12 cellular contexts compared by ENCODE assay signal in the genomic region with DNA sequence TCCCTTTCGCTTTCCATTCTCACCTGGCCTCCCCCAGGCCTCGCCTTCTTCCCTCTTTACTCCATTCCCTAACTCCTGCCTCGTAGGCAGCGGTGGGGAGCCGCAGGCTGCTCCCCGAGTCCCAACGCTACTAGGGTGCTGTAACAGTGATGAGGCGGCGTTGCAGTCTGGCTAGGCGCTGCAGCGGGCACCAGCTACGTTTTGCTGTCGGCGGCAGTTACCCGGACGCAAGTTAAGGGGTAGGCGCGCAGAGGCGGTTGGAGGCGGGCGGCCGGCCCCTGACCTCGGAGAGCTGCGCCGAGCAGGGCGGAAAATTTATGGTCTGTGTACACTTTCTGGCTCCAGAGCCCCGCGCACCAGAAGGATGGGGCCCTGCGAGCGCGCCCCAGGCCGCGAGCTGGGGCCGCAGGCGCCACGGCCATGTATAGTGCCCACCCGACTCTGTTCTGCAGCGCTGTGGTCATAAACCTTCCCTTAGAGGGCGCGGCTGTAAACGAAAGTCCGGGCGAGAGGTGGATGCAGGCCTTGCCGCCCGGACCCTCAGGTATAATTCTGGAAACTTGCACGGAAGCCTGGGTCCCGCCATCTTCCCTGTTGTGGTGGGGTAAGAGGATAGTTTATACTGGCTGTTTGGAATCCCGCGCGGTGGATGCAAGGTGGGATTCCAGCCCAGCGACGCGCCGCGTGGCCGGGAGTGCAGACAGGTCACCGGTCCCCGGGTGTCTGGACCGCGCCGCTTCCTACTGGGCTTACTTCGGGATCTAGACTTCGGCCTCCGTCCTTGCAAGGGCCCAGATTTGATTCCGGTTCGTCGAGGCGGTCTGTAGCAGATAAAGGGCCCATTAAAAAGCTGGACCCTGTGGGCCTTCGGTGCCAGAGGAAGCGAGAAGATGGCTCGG. TPM values are rescaled to one million over a fixed set of nuclear protein-coding genes. Genes with fewer than 3 reads are reported as not detected.
DNase-seq lines count a peak whose midpoint lies in the region; ATAC-seq and TF ChIP-seq lines count a peak whose summit lies in the region.
"Had no signal": no experiment of that assay in that cellular context is flagged by ENCODE, and none has a peak within 500 bp of the region (broad histone marks: within the 10 kb centered on the region; RNA-seq: fewer than 3 reads in every experiment).

No MANE protein-coding gene starts in this region.

- H3K27ac ChIP-seq in esophagus muscularis mucosa (replicated peaks in 1 of 4) (no peak overlapping the region), mesodermal cell (ENCODE audit: low read depth, low read length, severe bottlenecking) (no peak overlapping the region), stomach (no peak overlapping the region)

- H3K27ac Mint-ChIP-seq in WTC11, result no peak overlapping the region

- ATAC-seq in WTC11 (peak; percentile 53), sciatic nerve (no peak)
- ATAC-seq: activated CD4-positive, CD25-positive, alpha-beta regulatory T cell treated with anti-CD3 and anti-CD28 coated beads, Interleukin-2, amount 50 U/mL, for 24 hours had no signal

- H3K4me1 Mint-ChIP-seq in WTC11, result peaks cover 58% of the 10 kb centered on the region

- peaks cover 11 to 71% (median 46%) of the 10 kb centered on the region in 4 donors for H3K27me3 ChIP-seq in esophagus muscularis mucosa
- H3K27me3 ChIP-seq in stomach, result peaks cover 47 to 83% (median 70%) of the 10 kb centered on the region in 3 donors

- DNase-seq in WTC11 (ENCODE audit: low spot score) (peak; percentile 57), esophagus muscularis mucosa (ENCODE audit: extremely low spot score) (peak; percentile 89), stomach (no peak), GM10248 (ENCODE audit: extremely low spot score) (no peak), ureter (ENCODE audit: low spot score) (no peak), sciatic nerve (ENCODE audit: low spot score) (no peak), AG20443 (ENCODE audit: low spot score) (no peak)
- DNase-seq: KBM-7; occipital lobe; stimulated activated naive CD4-positive, alpha-beta T cell treated with Interleukin-2 at 50 U/mL for 16 hours had no signal

- POLR2A ChIA-PET in WTC11 (lab: Charles Lee) (interaction anchor here (0.5 to 1.2 kb wide), 3 partner anchors 10 to 808 kb away, joined by 3 to 5 read pairs (median 3); no protein-coding TSS in a partner anchor), GM10248 (lab: Yijun Ruan, JAX) (no interaction called here)

- H3K4me1 ChIP-seq in esophagus muscularis mucosa (peaks cover 11 to 26% (median 23%) of the 10 kb centered on the region in 4 donors), mesodermal cell (ENCODE audit: control insufficient read depth, insufficient read depth, low read length, poor library complexity, severe bottlenecking) (peaks cover 15% of the 10 kb centered on the region), stomach (peaks cover 7 to 36% (median 12%) of the 10 kb centered on the region in 4 donors)

- TF ChIP-seq CTCF in WTC11 (IDR thresholded peaks at IDR 0.05) (no peak), esophagus muscularis mucosa (IDR thresholded peaks at IDR 0.05) (no peak), stomach (IDR thresholded peaks at IDR 0.05) (no peak), GM10248 (IDR thresholded peaks at IDR 0.05; ENCODE audit: control extremely low read depth, extremely low read depth, low read depth, missing control alignments) (no peak)

- peak overlapping the region; percentile 42 to 49 (median 42) for H3K4me3 ChIP-seq in esophagus muscularis mucosa
- peak overlapping the region; percentile 33 for H3K4me3 ChIP-seq in mesodermal cell (ENCODE audit: extremely low read depth, insufficient read depth, low read length, poor library complexity, severe bottlenecking)
- peak overlapping the region; percentile 27 to 47 (median 38) for H3K4me3 ChIP-seq in stomach

- CTCF ChIA-PET in WTC11 (lab: Charles Lee), result interaction anchor here (1.1 to 2.1 kb wide), 5 partner anchors 10 to 309 kb away, joined by 3 to 7 read pairs (median 4); no protein-coding TSS in a partner anchor
- CTCF ChIA-PET in GM10248 (lab: Yijun Ruan, JAX), result no interaction called here

- TF ChIP-seq POLR2A in esophagus muscularis mucosa (IDR thresholded peaks at IDR 0.05; ENCODE audit: low read depth) (no peak), stomach (IDR thresholded peaks at IDR 0.05) (no peak)

- WGBS in esophagus muscularis mucosa, result 39% methylated on average over 64 of the region's 71 CpGs
- 1 to 2% methylated on average over 58 to 68 of the region's 71 CpGs for WGBS in mesodermal cell (ENCODE audit: insufficient coverage in 2 of 2), 2 experiments
- 12 to 25% (median 16%) methylated on average over 49 to 71 of the region's 71 CpGs for WGBS in stomach, 5 donors

- no peak for TF ChIP-seq EP300 in esophagus muscularis mucosa (IDR thresholded peaks at IDR 0.05)
- TF ChIP-seq EP300 in stomach (IDR thresholded peaks at IDR 0.05), result no peak

- peaks cover 100% of the 10 kb centered on the region for H3K27me3 Mint-ChIP-seq in WTC11 (ENCODE audit: low read depth)

- peak overlapping the region; percentile 69 for H3K4me3 Mint-ChIP-seq in WTC11

- 0 out of 2 replicates have a peak, but pooled peaks cover 3% of the 10 kb centered on the region for H3K9me3 Mint-ChIP-seq in WTC11

- H3K36me3 ChIP-seq in esophagus muscularis mucosa, result no peaks in the 10 kb centered on the region
- no peaks in the 10 kb centered on the region for H3K36me3 ChIP-seq in mesodermal cell (ENCODE audit: control insufficient read depth, insufficient read depth, low read length)
- no peaks in the 10 kb centered on the region for H3K36me3 ChIP-seq in stomach

- H3K36me3 Mint-ChIP-seq in WTC11, result peaks cover 3% of the 10 kb centered on the region; the same call in 1 of the 2 replicates

- H3K9me3 ChIP-seq in esophagus muscularis mucosa (no peaks in the 10 kb centered on the region), mesodermal cell (ENCODE audit: control insufficient read depth, low read length) (no peaks in the 10 kb centered on the region), stomach (peaks cover 0 to 5% (median 0%) of the 10 kb centered on the region in 4 donors)

- intact Hi-C loops in esophagus muscularis mucosa (cut with DNase I), result no loop called here
- intact Hi-C loops in stomach (cut with DNase I; ENCODE audit: low total_unique reads), result no loop called here
- intact Hi-C loops in sciatic nerve (cut with DNase I), result no loop called here

TF ChIP-seq in WTC11, 78 proteins besides CTCF, POLR2A, EP300 and RAD21 (continues in another document):
- TF ChIP-seq SP1 (CRISPR knock-in tag; conservative IDR thresholded peaks at IDR 0.05) (no peak), EMX1 (CRISPR knock-in tag; IDR thresholded peaks at IDR 0.05) (no peak)
- TF ChIP-seq, protein P1, sequence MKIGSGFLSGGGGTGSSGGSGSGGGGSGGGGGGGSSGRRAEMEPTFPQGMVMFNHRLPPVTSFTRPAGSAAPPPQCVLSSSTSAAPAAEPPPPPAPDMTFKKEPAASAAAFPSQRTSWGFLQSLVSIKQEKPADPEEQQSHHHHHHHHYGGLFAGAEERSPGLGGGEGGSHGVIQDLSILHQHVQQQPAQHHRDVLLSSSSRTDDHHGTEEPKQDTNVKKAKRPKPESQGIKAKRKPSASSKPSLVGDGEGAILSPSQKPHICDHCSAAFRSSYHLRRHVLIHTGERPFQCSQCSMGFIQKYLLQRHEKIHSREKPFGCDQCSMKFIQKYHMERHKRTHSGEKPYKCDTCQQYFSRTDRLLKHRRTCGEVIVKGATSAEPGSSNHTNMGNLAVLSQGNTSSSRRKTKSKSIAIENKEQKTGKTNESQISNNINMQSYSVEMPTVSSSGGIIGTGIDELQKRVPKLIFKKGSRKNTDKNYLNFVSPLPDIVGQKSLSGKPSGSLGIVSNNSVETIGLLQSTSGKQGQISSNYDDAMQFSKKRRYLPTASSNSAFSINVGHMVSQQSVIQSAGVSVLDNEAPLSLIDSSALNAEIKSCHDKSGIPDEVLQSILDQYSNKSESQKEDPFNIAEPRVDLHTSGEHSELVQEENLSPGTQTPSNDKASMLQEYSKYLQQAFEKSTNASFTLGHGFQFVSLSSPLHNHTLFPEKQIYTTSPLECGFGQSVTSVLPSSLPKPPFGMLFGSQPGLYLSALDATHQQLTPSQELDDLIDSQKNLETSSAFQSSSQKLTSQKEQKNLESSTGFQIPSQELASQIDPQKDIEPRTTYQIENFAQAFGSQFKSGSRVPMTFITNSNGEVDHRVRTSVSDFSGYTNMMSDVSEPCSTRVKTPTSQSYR (CRISPR knock-in tag; IDR thresholded peaks at IDR 0.05), result no peak
- TF ChIP-seq, protein P2, sequence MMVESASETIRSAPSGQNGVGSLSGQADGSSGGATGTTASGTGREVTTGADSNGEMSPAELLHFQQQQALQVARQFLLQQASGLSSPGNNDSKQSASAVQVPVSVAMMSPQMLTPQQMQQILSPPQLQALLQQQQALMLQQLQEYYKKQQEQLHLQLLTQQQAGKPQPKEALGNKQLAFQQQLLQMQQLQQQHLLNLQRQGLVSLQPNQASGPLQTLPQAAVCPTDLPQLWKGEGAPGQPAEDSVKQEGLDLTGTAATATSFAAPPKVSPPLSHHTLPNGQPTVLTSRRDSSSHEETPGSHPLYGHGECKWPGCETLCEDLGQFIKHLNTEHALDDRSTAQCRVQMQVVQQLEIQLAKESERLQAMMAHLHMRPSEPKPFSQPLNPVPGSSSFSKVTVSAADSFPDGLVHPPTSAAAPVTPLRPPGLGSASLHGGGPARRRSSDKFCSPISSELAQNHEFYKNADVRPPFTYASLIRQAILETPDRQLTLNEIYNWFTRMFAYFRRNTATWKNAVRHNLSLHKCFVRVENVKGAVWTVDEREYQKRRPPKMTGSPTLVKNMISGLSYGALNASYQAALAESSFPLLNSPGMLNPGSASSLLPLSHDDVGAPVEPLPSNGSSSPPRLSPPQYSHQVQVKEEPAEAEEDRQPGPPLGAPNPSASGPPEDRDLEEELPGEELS (CRISPR knock-in tag; IDR thresholded peaks at IDR 0.05), result no peak
- TF ChIP-seq, protein P3, sequence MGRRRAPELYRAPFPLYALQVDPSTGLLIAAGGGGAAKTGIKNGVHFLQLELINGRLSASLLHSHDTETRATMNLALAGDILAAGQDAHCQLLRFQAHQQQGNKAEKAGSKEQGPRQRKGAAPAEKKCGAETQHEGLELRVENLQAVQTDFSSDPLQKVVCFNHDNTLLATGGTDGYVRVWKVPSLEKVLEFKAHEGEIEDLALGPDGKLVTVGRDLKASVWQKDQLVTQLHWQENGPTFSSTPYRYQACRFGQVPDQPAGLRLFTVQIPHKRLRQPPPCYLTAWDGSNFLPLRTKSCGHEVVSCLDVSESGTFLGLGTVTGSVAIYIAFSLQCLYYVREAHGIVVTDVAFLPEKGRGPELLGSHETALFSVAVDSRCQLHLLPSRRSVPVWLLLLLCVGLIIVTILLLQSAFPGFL (CRISPR knock-in tag; IDR thresholded peaks at IDR 0.05; ENCODE audit: borderline replicate concordance), result no peak

RNA-seq across cellular contexts. Expression of a gene that starts 15.0 kb away (rescaled TPM):
- 0.30 to 0.53 TPM in 2 of 3 replicates, not detected in the other for total RNA-seq in WTC11 (2021)
- total RNA-seq in esophagus muscularis mucosa, result 10 to 100 TPM in 3 of 4 donors, 1 to 10 TPM in 1; 8.7 to 27.3 (median 16.1) TPM
- 9.6 TPM for polyA plus RNA-seq in mesodermal cell (2013, experiment 1 of 2)
- 13.6 TPM for polyA plus RNA-seq in mesodermal cell (2013, experiment 2 of 2)
- total RNA-seq in stomach, result 10 to 100 TPM in 2 of 5 donors, 1 to 10 TPM in 1, under 1 TPM in 2; 0.43 to 38.5 (median 6.1) TPM
- 1 to 10 TPM; 1.7 to 4.7 (median 2.7) TPM for polyA plus RNA-seq in stomach
- total RNA-seq in ureter, result 7.5 TPM
- total RNA-seq in sciatic nerve, result 28.8 TPM

Comparison
In these comparisons a context has a peak if more than half of its experiments do, and no peak if none do; other contexts are left out.
1. DNase-seq: peak in WTC11 (single experiment) and esophagus muscularis mucosa (single experiment); none in stomach (single experiment), GM10248 (single experiment), ureter (single experiment), sciatic nerve (single experiment) and AG20443 (single experiment).
2. Peak in every context shown above with its lines, with median percentiles within 50 percentile points of each other: H3K4me3 ChIP-seq.